Comparison of ENCODE assay signal across 8 cellular contexts in genomic region chr14:49585803-49586672, GRCh38. TPM values are rescaled to one million over a fixed set of nuclear protein-coding genes. Genes with fewer than 3 reads are reported as not detected.
DNase-seq lines count a peak whose midpoint lies in the region; ATAC-seq and TF ChIP-seq lines count a peak whose summit lies in the region.

Gene RPS29, minus strand, starts transcription at chr14:49586380. Its CDS starts 34 bp downstream, at chr14:49586346.

- no peaks in the 10 kb centered on the region for H3K27me3 ChIP-seq in dorsolateral prefrontal cortex
- H3K27me3 ChIP-seq in liver (ENCODE audit: control insufficient read depth in 4 of 4, insufficient read depth in 4 of 4, low read length in 3 of 4), result no peaks in the 10 kb centered on the region

- intact Hi-C loops in CD14-positive monocyte (cut with micrococcal nuclease) (loop anchor here (2.0 to 5.0 kb wide), 3 partner anchors 13 to 181 kb away; partner anchors contain the start of genes MGAT2 (in 2 of the 2), RPL36AL (in 2 of the 2), KLHDC2 (in 1 of the 2) and LRR1 (in 1 of the 2)), dorsolateral prefrontal cortex (cut with DNase I) (loop anchor here (1.0 to 5.0 kb wide), 4 partner anchors 12 to 49 kb away; partner anchors contain the start of genes MGAT2 (in 2 of the 2), RPL36AL (in 2 of the 2), DNAAF2 (in 1 of the 2) and LRR1 (in 1 of the 2))
- intact Hi-C loops in activated CD4-positive, alpha-beta memory T cell treated with anti-CD3 and anti-CD28 coated beads for 36 hours (cut with micrococcal nuclease), result loop anchor here (1.0 to 5.0 kb wide), 11 partner anchors 12 to 936 kb away; partner anchors contain the start of genes DMAC2L, KLHDC2, L2HGDH and LRR1

- no peaks in the 10 kb centered on the region for H3K9me3 ChIP-seq in liver (ENCODE audit: control insufficient read depth in 4 of 4, low read length in 3 of 4)

- peaks cover 4 to 16% (median 7%) of the 10 kb centered on the region in 4 donors for H3K4me1 ChIP-seq in liver (ENCODE audit: control insufficient read depth in 4 of 4, insufficient read depth in 4 of 4, low read length in 3 of 4)

- ATAC-seq in GM19438 (IDR thresholded peaks at IDR 0.05; ENCODE audit: low read depth, unreplicated experiment) (peak; percentile 83), HG03575 (IDR thresholded peaks at IDR 0.05; ENCODE audit: extremely low read depth, insufficient number of reproducible peaks, low FRiP score, unreplicated experiment) (peak; percentile 88)

- TF ChIP-seq RAD21 in liver (IDR thresholded peaks at IDR 0.05), result no peak

- H3K27ac ChIP-seq in dorsolateral prefrontal cortex (peak within 1 kb of the TSS; percentile 59 to 97 (median 89)), liver (ENCODE audit: low read depth in 1 of 2, low read length in 2 of 2) (peak within 1 kb of the TSS; percentile 91 to 95)

- H3K9ac ChIP-seq in liver (ENCODE audit: low read depth in 1 of 2, low read length in 2 of 2), result peak within 1 kb of the TSS; percentile 84 to 98

- CTCF ChIA-PET in activated CD4-positive, alpha-beta memory T cell treated with anti-CD3 and anti-CD28 coated beads for 36 hours (lab: Charles Lee), result interaction anchor here (0.6 to 4.5 kb wide), 20 partner anchors 10 to 297 kb away, joined by 3 to 36 read pairs (median 6); partner anchors contain the start of genes DNAAF2, KLHDC2, LRR1 and MGAT2

- under 1% methylated on average over 54 of the region's 55 CpGs for WGBS in liver

- peaks cover 24 to 37% of the 10 kb centered on the region in 2 donors for H3K36me3 Mint-ChIP-seq in CD14-positive monocyte
- H3K36me3 Mint-ChIP-seq in activated CD4-positive, alpha-beta memory T cell treated with anti-CD3 and anti-CD28 coated beads for 36 hours, result peaks cover 52% of the 10 kb centered on the region

- H3K4me3 Mint-ChIP-seq in CD14-positive monocyte, result peak within 1 kb of the TSS; percentile 97 to 100
- peak within 1 kb of the TSS; percentile 87 for H3K4me3 Mint-ChIP-seq in activated CD4-positive, alpha-beta memory T cell treated with anti-CD3 and anti-CD28 coated beads for 36 hours

- DNase-seq in CD14-positive monocyte (ENCODE audit: low spot score) (peak; percentile 98), NCI-H82 treated with DMSO at 0.1 percent for 48 hours (lab: John Stamatoyannopoulos, UW; ENCODE audit: unreplicated experiment) (peak; percentile 93), dorsolateral prefrontal cortex (peak; percentile 86 to 97 (median 94))
- DNase-seq in activated CD4-positive, alpha-beta memory T cell treated with anti-CD3 and anti-CD28 coated beads for 36 hours, result peak; percentile 99
- DNase-seq in stimulated activated CD4-positive, alpha-beta T cell treated with anti-CD3 and anti-CD28 coated beads, Interleukin-4, amount 100 ng/mL, for 24 hours, result peak; percentile 98

- POLR2A ChIA-PET in activated CD4-positive, alpha-beta memory T cell treated with anti-CD3 and anti-CD28 coated beads for 36 hours (lab: Charles Lee), result interaction anchor here (0.6 to 4.9 kb wide), 14 partner anchors 10 to 495 kb away, joined by 3 to 74 read pairs (median 5); partner anchors contain the start of genes DNAAF2, KLHDC2, LRR1 and MGAT2

- H3K27ac Mint-ChIP-seq in CD14-positive monocyte, result peak within 1 kb of the TSS; percentile 96 to 99 (median 98)
- peak within 1 kb of the TSS; percentile 93 for H3K27ac Mint-ChIP-seq in activated CD4-positive, alpha-beta memory T cell treated with anti-CD3 and anti-CD28 coated beads for 36 hours

- no peaks in the 10 kb centered on the region for H3K9me3 Mint-ChIP-seq in CD14-positive monocyte
- no peaks in the 10 kb centered on the region for H3K9me3 Mint-ChIP-seq in activated CD4-positive, alpha-beta memory T cell treated with anti-CD3 and anti-CD28 coated beads for 36 hours

- TF ChIP-seq CTCF in CD14-positive monocyte (IDR thresholded peaks at IDR 0.05) (no peak), dorsolateral prefrontal cortex (IDR thresholded peaks at IDR 0.05 in 54 of 56, conservative IDR thresholded peaks at IDR 0.05 in 2 of 56; ENCODE audit: low read depth in 1 of 56, partially characterized antibody in 56 of 56) (peak in 3 of 56 donors; percentile 5 to 33 (median 17)), liver (IDR thresholded peaks at IDR 0.05; ENCODE audit: low read depth, low read length, missing input control) (no peak)

- H3K4me3 ChIP-seq in dorsolateral prefrontal cortex, result peak within 1 kb of the TSS; percentile 65 to 100 (median 95)
- H3K4me3 ChIP-seq in liver (ENCODE audit: low read depth in 1 of 3, low read length in 3 of 3), result peak within 1 kb of the TSS; percentile 77 to 97 (median 87)

- peaks cover 3 to 21% (median 16%) of the 10 kb centered on the region in 4 donors for H3K36me3 ChIP-seq in liver (ENCODE audit: control insufficient read depth in 4 of 4, insufficient read depth in 3 of 4, low read depth in 1 of 4, low read length in 3 of 4)

- peaks cover 0 to 3% (median 2%) of the 10 kb centered on the region in 3 donors for H3K27me3 Mint-ChIP-seq in CD14-positive monocyte (ENCODE audit: low read depth in 3 of 3)
- peaks cover 4% of the 10 kb centered on the region for H3K27me3 Mint-ChIP-seq in activated CD4-positive, alpha-beta memory T cell treated with anti-CD3 and anti-CD28 coated beads for 36 hours

- peaks cover 37% of the 10 kb centered on the region for H3K4me1 Mint-ChIP-seq in CD14-positive monocyte
- H3K4me1 Mint-ChIP-seq in activated CD4-positive, alpha-beta memory T cell treated with anti-CD3 and anti-CD28 coated beads for 36 hours (ENCODE audit: low read depth), result peaks cover 46% of the 10 kb centered on the region

TF ChIP-seq in liver, 16 proteins besides CTCF, POLR2A, EP300 and RAD21 (continues in another document):
- peak in 1 of 2 donors; percentile 31 for TF ChIP-seq EGR1 (IDR thresholded peaks at IDR 0.05; ENCODE audit: low read depth in 2 of 2)
- TF ChIP-seq HNF4G (IDR thresholded peaks at IDR 0.05), result no peak
- TF ChIP-seq HNF4A (conservative IDR thresholded peaks at IDR 0.05), result peak in 1 of 2 donors; percentile 37
- TF ChIP-seq ATF3 (IDR thresholded peaks at IDR 0.05), result peak; percentile 97
- TF ChIP-seq YY1 (IDR thresholded peaks at IDR 0.05), result peak; percentile 97
- peak; percentile 13 for TF ChIP-seq FOXA1 (IDR thresholded peaks at IDR 0.05)
- TF ChIP-seq, protein P1, sequence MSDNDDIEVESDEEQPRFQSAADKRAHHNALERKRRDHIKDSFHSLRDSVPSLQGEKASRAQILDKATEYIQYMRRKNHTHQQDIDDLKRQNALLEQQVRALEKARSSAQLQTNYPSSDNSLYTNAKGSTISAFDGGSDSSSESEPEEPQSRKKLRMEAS (IDR thresholded peaks at IDR 0.05), result peak; percentile 92
- no peak for TF ChIP-seq FOXA2 (IDR thresholded peaks at IDR 0.05)
- peak in 1 of 2 donors; percentile 77 for TF ChIP-seq GABPA (IDR thresholded peaks at IDR 0.05 in 1 of 2, conservative IDR thresholded peaks at IDR 0.05 in 1 of 2)
- peak; percentile 57 for TF ChIP-seq SP1 (IDR thresholded peaks at IDR 0.05)
- peak; percentile 97 to 98 for TF ChIP-seq JUND (IDR thresholded peaks at IDR 0.05)
- peak in 1 of 2 donors; percentile 52 for TF ChIP-seq RXRA (IDR thresholded peaks at IDR 0.05)
- TF ChIP-seq TAF1 (conservative IDR thresholded peaks at IDR 0.05), result peak; percentile 94
- TF ChIP-seq REST (IDR thresholded peaks at IDR 0.05), result peak; percentile 92
- TF ChIP-seq NR2F2 (IDR thresholded peaks at IDR 0.05), result peak; percentile 3

RNA-seq across cellular contexts. Expression of gene RPS29, which starts in this region (rescaled TPM):
- 1,000 to 10,000 TPM; 2,325 to 2,965 TPM for polyA plus RNA-seq in CD14-positive monocyte
- total RNA-seq in activated CD4-positive, alpha-beta memory T cell treated with anti-CD3 and anti-CD28 coated beads for 36 hours, result 1,000 to 10,000 TPM; 2,029 to 2,157 TPM
- 100 to 1,000 TPM; 199 to 551 (median 360) TPM for total RNA-seq in dorsolateral prefrontal cortex
- 1,000 to 10,000 TPM in 1 of 2 donors, 100 to 1,000 TPM in 1; 606 to 1,739 TPM for total RNA-seq in liver
- polyA plus RNA-seq in liver, result 1,000 to 10,000 TPM in 1 of 2 donors, 100 to 1,000 TPM in 1; 584 to 1,071 TPM

Comparison
In these comparisons a context has a peak if more than half of its experiments do, and no peak if none do; other contexts are left out.
1. Peak in every context shown above with its lines: DNase-seq, ATAC-seq, H3K4me3 ChIP-seq and H3K27ac ChIP-seq.